ENCODE assay signal across 9 cellular contexts in the genomic region with DNA sequence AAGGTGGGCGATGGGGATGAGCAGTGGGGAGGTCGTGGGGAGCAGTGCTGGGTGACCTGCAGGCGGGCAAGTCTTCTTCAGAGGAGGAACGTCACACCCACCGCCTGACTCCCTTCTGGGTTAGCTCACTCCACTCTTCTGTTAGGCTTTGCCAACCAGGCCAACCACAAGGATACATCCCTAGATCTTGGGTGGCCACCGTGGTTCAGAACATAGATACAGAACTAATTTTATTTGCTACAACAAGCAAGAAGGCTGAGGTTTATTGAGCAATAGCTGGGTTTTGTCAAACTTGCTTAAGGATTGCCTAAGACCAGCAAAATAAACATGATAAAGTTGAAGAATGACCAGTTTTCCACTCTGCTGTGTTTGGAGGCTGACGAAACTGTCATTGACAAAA.
A peak's percentile ranks its signal among the peaks of the same experiment; 100 is the strongest.
DNase-seq lines count a peak whose midpoint lies in the region; ATAC-seq and TF ChIP-seq lines count a peak whose summit lies in the region.
"Had no signal": no experiment of that assay in that cellular context is flagged by ENCODE, and none has a peak within 500 bp of the region (broad histone marks: within the 10 kb centered on the region; RNA-seq: fewer than 3 reads in every experiment).

No MANE protein-coding gene starts in this region.

- H3K36me3 ChIP-seq in body of pancreas (replicated peaks in 1 of 2; ENCODE audit: insufficient read depth in 1 of 2, low read depth in 2 of 2), result no peaks in the 10 kb centered on the region
- no peaks in the 10 kb centered on the region for H3K36me3 ChIP-seq in left lung
- H3K36me3 ChIP-seq in upper lobe of left lung, result no peaks in the 10 kb centered on the region
- no peaks in the 10 kb centered on the region for H3K36me3 ChIP-seq in CD8-positive, alpha-beta T cell (ENCODE audit: insufficient read depth, low read length)

- H3K27me3 ChIP-seq in body of pancreas (no peaks in the 10 kb centered on the region), left lung (no peaks in the 10 kb centered on the region), upper lobe of left lung (no peaks in the 10 kb centered on the region)
- H3K27me3 ChIP-seq in CD8-positive, alpha-beta T cell (ENCODE audit: insufficient read depth, low read length), result no peaks in the 10 kb centered on the region

- CTCF ChIA-PET in CD8-positive, alpha-beta T cell (lab: Charles Lee), result no interaction called here

- no peak for TF ChIP-seq CTCF in body of pancreas (IDR thresholded peaks at IDR 0.05)
- no peak for TF ChIP-seq CTCF in left lung (IDR thresholded peaks at IDR 0.05)
- TF ChIP-seq CTCF in upper lobe of left lung (IDR thresholded peaks at IDR 0.05), result no peak
- TF ChIP-seq CTCF in CD8-positive, alpha-beta T cell (IDR thresholded peaks at IDR 0.05), result no peak

- intact Hi-C loops in body of pancreas (cut with DNase I) (no loop called here), left lung (cut with DNase I) (no loop called here)
- intact Hi-C loops in CD8-positive, alpha-beta T cell (cut with DNase I, micrococcal nuclease), result no loop called here

- no peaks in the 10 kb centered on the region for H3K9me3 ChIP-seq in body of pancreas
- H3K9me3 ChIP-seq in left lung, result no peaks in the 10 kb centered on the region
- H3K9me3 ChIP-seq in upper lobe of left lung, result no peaks in the 10 kb centered on the region
- H3K9me3 ChIP-seq in CD8-positive, alpha-beta T cell (ENCODE audit: low read length), result no peaks in the 10 kb centered on the region

- H3K4me1 Mint-ChIP-seq in CD8-positive, alpha-beta T cell (ENCODE audit: low read depth), result peaks cover 10% of the 10 kb centered on the region

- POLR2A ChIA-PET in CD8-positive, alpha-beta T cell (lab: Charles Lee), result no interaction called here

- no peaks in the 10 kb centered on the region for H3K36me3 Mint-ChIP-seq in CD8-positive, alpha-beta T cell

- peaks cover 10% of the 10 kb centered on the region for H3K27me3 Mint-ChIP-seq in CD8-positive, alpha-beta T cell (ENCODE audit: low read depth)

- 58 to 68% methylated on average over 7 of the region's 7 CpGs for WGBS in body of pancreas, 2 donors
- WGBS in upper lobe of left lung, 2 donors, result 45 to 63% methylated on average over 7 of the region's 7 CpGs

- TF ChIP-seq EP300 in upper lobe of left lung (IDR thresholded peaks at IDR 0.05), result peak in 2 of 4 donors; percentile 68 to 82

- TF ChIP-seq POLR2A in body of pancreas (IDR thresholded peaks at IDR 0.05), result no peak
- TF ChIP-seq POLR2A in upper lobe of left lung (IDR thresholded peaks at IDR 0.05), result no peak

- DNase-seq in KG1 (lab: John Stamatoyannopoulos, UW) (peak; percentile 28), body of pancreas (peak; percentile 14 to 79 (median 44)), left lung (peak in 1 of 2 donors; percentile 84), upper lobe of left lung (peak; percentile 27 to 71), NCI-H774 (lab: John Stamatoyannopoulos, UW) (no peak)
- no peak for DNase-seq in CD8-positive, alpha-beta T cell

- no peak overlapping the region for H3K27ac Mint-ChIP-seq in CD8-positive, alpha-beta T cell

- H3K4me3 ChIP-seq in body of pancreas, result no peak overlapping the region
- H3K4me3 ChIP-seq in left lung, result no peak overlapping the region
- H3K4me3 ChIP-seq in upper lobe of left lung, result no peak overlapping the region
- no peak overlapping the region for H3K4me3 ChIP-seq in CD8-positive, alpha-beta T cell (ENCODE audit: low read depth, low read length)

- H3K4me1 ChIP-seq in body of pancreas (peaks cover 35% of the 10 kb centered on the region), left lung (peaks cover 11 to 46% of the 10 kb centered on the region in 2 donors), upper lobe of left lung (peaks cover 26 to 36% (median 28%) of the 10 kb centered on the region in 4 donors)
- peaks cover 5% of the 10 kb centered on the region for H3K4me1 ChIP-seq in CD8-positive, alpha-beta T cell (ENCODE audit: insufficient read depth, low read length)

- H3K4me3 Mint-ChIP-seq in CD8-positive, alpha-beta T cell, result no peak overlapping the region

- H3K27ac ChIP-seq in body of pancreas (peak overlapping the region in 1 of 4 donors; percentile 41), left lung (peak overlapping the region; percentile 61 to 65), upper lobe of left lung (peak overlapping the region in 1 of 4 donors; percentile 71)
- H3K27ac ChIP-seq in CD8-positive, alpha-beta T cell (ENCODE audit: low read depth, low read length), result no peak overlapping the region
- H3K27ac ChIP-seq: KMS-11 had no signal

- H3K9me3 Mint-ChIP-seq in CD8-positive, alpha-beta T cell, result no peaks in the 10 kb centered on the region

- ATAC-seq in body of pancreas, result peak; percentile 37
- ATAC-seq in left lung, result peak; percentile 81
- ATAC-seq in upper lobe of left lung (ENCODE audit: low FRiP score in 2 of 2), result peak; percentile 72 to 92
- ATAC-seq in CD8-positive, alpha-beta T cell, result no peak
- ATAC-seq in GM21619 (IDR thresholded peaks at IDR 0.05; ENCODE audit: unreplicated experiment), result no peak
- no peak for ATAC-seq in GM21526 (IDR thresholded peaks at IDR 0.05; ENCODE audit: low FRiP score, unreplicated experiment)

Comparison
In these comparisons a context has a peak if more than half of its experiments do, and no peak if none do; other contexts are left out.
1. DNase-seq: peak in KG1 (single experiment), body of pancreas (4 of 4) and upper lobe of left lung (2 of 2); none in NCI-H774 (single experiment) and CD8-positive, alpha-beta T cell (0 of 7).
2. ATAC-seq: peak in body of pancreas (single experiment), left lung (single experiment) and upper lobe of left lung (2 of 2); none in CD8-positive, alpha-beta T cell (single experiment), GM21619 (single experiment) and GM21526 (single experiment).